Comparison of ENCODE assay signal across 15 cellular contexts in the genomic region with DNA sequence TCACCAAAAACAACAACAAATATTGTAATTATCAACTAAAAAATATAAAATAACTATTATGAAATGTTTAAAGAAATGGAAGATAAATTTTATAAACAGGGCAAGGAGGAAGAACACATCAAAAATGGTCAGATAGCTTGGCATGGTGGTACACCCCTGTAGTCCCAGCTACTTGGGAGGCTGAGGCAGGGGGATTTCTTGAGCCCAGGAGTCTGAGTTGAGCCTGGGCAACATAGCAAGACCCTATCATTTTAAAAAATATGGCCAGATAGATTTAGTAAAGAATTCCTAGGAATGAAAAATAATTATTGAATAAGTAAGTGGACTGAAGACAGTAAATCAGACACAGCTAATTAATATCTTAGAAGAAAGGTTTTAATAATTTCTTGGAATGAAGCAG. TPM values are rescaled to one million over a fixed set of nuclear protein-coding genes. Genes with fewer than 3 reads are reported as not detected.
DNase-seq lines count a peak whose midpoint lies in the region; ATAC-seq and TF ChIP-seq lines count a peak whose summit lies in the region.
"Had no signal": no experiment of that assay in that cellular context is flagged by ENCODE, and none has a peak within 500 bp of the region (broad histone marks: within the 10 kb centered on the region; RNA-seq: fewer than 3 reads in every experiment).

No MANE protein-coding gene starts in this region.

- peak overlapping the region; percentile 26; the same call in 1 of the 2 replicates for H3K27ac ChIP-seq in DND-41 (ENCODE audit: low read length)
- no peak overlapping the region for H3K27ac ChIP-seq in HEK293 (ENCODE audit: extremely low read depth, low read depth, low read length)
- H3K27ac ChIP-seq in OCI-LY3 (ENCODE audit: low read length): peak overlapping the region; percentile 69; the same call in 1 of the 2 replicates
- H3K27ac ChIP-seq in endodermal cell (ENCODE audit: low read depth, low read length): no peak overlapping the region
- H3K27ac ChIP-seq: BLaER1 treated with 17β-estradiol and CSF1 and Interleukin-3, amounts not matched to agents 10 nM and 100 nM; GM23248 had no signal

- H3K4me3 ChIP-seq in DND-41 (ENCODE audit: low read depth in 1 of 2, low read length in 2 of 2): no peak overlapping the region
- H3K4me3 ChIP-seq in HEK293 (ENCODE audit: low read depth, low read length): no peak overlapping the region
- no peak overlapping the region for H3K4me3 ChIP-seq in OCI-LY3 (ENCODE audit: low read length)
- no peak overlapping the region for H3K4me3 ChIP-seq in endodermal cell (ENCODE audit: low read length)
- H3K4me3 ChIP-seq: BLaER1 treated with 17β-estradiol and CSF1 and Interleukin-3, amounts not matched to agents 10 nM and 100 nM; GM23248 had no signal

- H3K4me2 ChIP-seq in DND-41 (ENCODE audit: insufficient read depth, low read length): no peak overlapping the region
- no peak overlapping the region for H3K4me2 ChIP-seq in OCI-LY3 (ENCODE audit: low read length)

- POLR2A ChIA-PET in HEK293 (lab: Yijun Ruan, JAX): no interaction called here

- peaks cover 15% of the 10 kb centered on the region for H3K36me3 Mint-ChIP-seq in dendritic cell treated with granulocyte-macrophage colony-stimulating factor and Interleukin-4, amounts not matched to agents 40 ng/mL and 50 ng/mL, for 4 days (ENCODE audit: low read depth)
- H3K36me3 Mint-ChIP-seq in endodermal cell (ENCODE audit: low read depth) (peaks cover 2% of the 10 kb centered on the region), type B pancreatic cell (peaks cover 22% of the 10 kb centered on the region)

- H4K20me1 ChIP-seq in DND-41 (ENCODE audit: insufficient read depth, low read length) (no peaks in the 10 kb centered on the region), OCI-LY3 (ENCODE audit: insufficient read depth, low read length) (peaks cover 37% of the 10 kb centered on the region; the same call in 1 of the 2 replicates)

- ATAC-seq in DND-41 (ENCODE audit: insufficient read depth, low read depth) (no peak), GM19351 (IDR thresholded peaks at IDR 0.05; ENCODE audit: unreplicated experiment) (no peak)
- ATAC-seq: CD8-positive, alpha-beta T cell had no signal

- H3K4me3 Mint-ChIP-seq in dendritic cell treated with granulocyte-macrophage colony-stimulating factor and Interleukin-4, amounts not matched to agents 40 ng/mL and 50 ng/mL, for 4 days: no peak overlapping the region
- H3K4me3 Mint-ChIP-seq in endodermal cell: no peak overlapping the region
- H3K4me3 Mint-ChIP-seq in type B pancreatic cell: no peak overlapping the region
- H3K4me3 Mint-ChIP-seq: B cell; CD8-positive, alpha-beta T cell; HFFc6 had no signal

- H3K27me3 ChIP-seq in DND-41 (ENCODE audit: insufficient read depth, low read length, poor library complexity) (no peaks in the 10 kb centered on the region), OCI-LY3 (ENCODE audit: low read depth, low read length) (no peaks in the 10 kb centered on the region), endodermal cell (ENCODE audit: control insufficient read depth, insufficient read depth, low read length, poor library complexity, severe bottlenecking) (no peaks in the 10 kb centered on the region)
- H3K27me3 ChIP-seq: BLaER1 treated with 17β-estradiol and CSF1 and Interleukin-3, amounts not matched to agents 10 nM and 100 nM had no signal

- DNase-seq in DND-41 (no peak), endodermal cell (no peak), type B pancreatic cell (ENCODE audit: extremely low spot score, unreplicated experiment) (no peak)
- DNase-seq: Calu3; CD8-positive, alpha-beta T cell; GM23248; HCEC 1CT; HFFc6 had no signal

- CTCF ChIA-PET in HEK293 (lab: Yijun Ruan, JAX): no interaction called here

- H3K4me1 ChIP-seq in DND-41 (ENCODE audit: insufficient read depth, low read length) (peaks cover 57% of the 10 kb centered on the region), HEK293 (ENCODE audit: control insufficient read depth, insufficient read depth, low read length) (peaks cover 16% of the 10 kb centered on the region), OCI-LY3 (ENCODE audit: low read length) (peaks cover 39% of the 10 kb centered on the region), endodermal cell (ENCODE audit: control insufficient read depth, insufficient read depth, low read length) (no peaks in the 10 kb centered on the region)

- peaks cover 49% of the 10 kb centered on the region for H3K4me1 Mint-ChIP-seq in dendritic cell treated with granulocyte-macrophage colony-stimulating factor and Interleukin-4, amounts not matched to agents 40 ng/mL and 50 ng/mL, for 4 days (ENCODE audit: low read depth)
- H3K4me1 Mint-ChIP-seq in endodermal cell: no peaks in the 10 kb centered on the region
- H3K4me1 Mint-ChIP-seq in type B pancreatic cell (ENCODE audit: unreplicated experiment): peaks cover 13% of the 10 kb centered on the region

- H3K36me3 ChIP-seq in DND-41 (ENCODE audit: insufficient read depth, low read length): peaks cover 4% of the 10 kb centered on the region; the same call in 1 of the 2 replicates
- H3K36me3 ChIP-seq in HEK293 (ENCODE audit: control insufficient read depth in 2 of 2, insufficient read depth in 1 of 2, low read length in 2 of 2): no peaks in the 10 kb centered on the region
- H3K36me3 ChIP-seq in OCI-LY3 (replicated peaks; ENCODE audit: low read depth, low read length): peaks cover 11% of the 10 kb centered on the region
- no peaks in the 10 kb centered on the region for H3K36me3 ChIP-seq in endodermal cell (ENCODE audit: control insufficient read depth, insufficient read depth, low read length)

- H3K79me2 ChIP-seq in DND-41 (ENCODE audit: insufficient read depth, low read length) (peaks cover 62% of the 10 kb centered on the region), OCI-LY3 (ENCODE audit: low read length) (peaks cover 91% of the 10 kb centered on the region)

- H3K27ac Mint-ChIP-seq in dendritic cell treated with granulocyte-macrophage colony-stimulating factor and Interleukin-4, amounts not matched to agents 40 ng/mL and 50 ng/mL, for 4 days: peak overlapping the region; percentile 46
- no peak overlapping the region for H3K27ac Mint-ChIP-seq in endodermal cell
- H3K27ac Mint-ChIP-seq in type B pancreatic cell: no peak overlapping the region
- H3K27ac Mint-ChIP-seq: CD8-positive, alpha-beta T cell; HFFc6; IgD-negative memory B cell had no signal

- no peak overlapping the region for H3K9ac ChIP-seq in DND-41 (ENCODE audit: low read depth, low read length)
- no peak overlapping the region for H3K9ac ChIP-seq in OCI-LY3 (ENCODE audit: low read length)
- H3K9ac ChIP-seq in endodermal cell (ENCODE audit: extremely low read depth, low read length, poor library complexity, severe bottlenecking): no peak overlapping the region
- H3K9ac ChIP-seq: BLaER1 treated with 17β-estradiol and CSF1 and Interleukin-3, amounts not matched to agents 10 nM and 100 nM; GM23248 had no signal

- H3K9me3 ChIP-seq in DND-41 (ENCODE audit: insufficient read depth, low read length, severe bottlenecking) (no peaks in the 10 kb centered on the region), HEK293 (ENCODE audit: control insufficient read depth, insufficient read depth, low read depth, low read length) (no peaks in the 10 kb centered on the region), OCI-LY3 (ENCODE audit: insufficient read depth, low read length) (no peaks in the 10 kb centered on the region), endodermal cell (ENCODE audit: control insufficient read depth, low read length) (no peaks in the 10 kb centered on the region)

- H3K9me3 Mint-ChIP-seq in dendritic cell treated with granulocyte-macrophage colony-stimulating factor and Interleukin-4, amounts not matched to agents 40 ng/mL and 50 ng/mL, for 4 days: no peaks in the 10 kb centered on the region
- no peaks in the 10 kb centered on the region for H3K9me3 Mint-ChIP-seq in endodermal cell
- peaks cover 3% of the 10 kb centered on the region for H3K9me3 Mint-ChIP-seq in type B pancreatic cell
- H3K9me3 Mint-ChIP-seq: CD8-positive, alpha-beta T cell; HFFc6; IgD-negative memory B cell had no signal

- intact Hi-C loops in dendritic cell treated with granulocyte-macrophage colony-stimulating factor and Interleukin-4, amounts not matched to agents 40 ng/mL and 50 ng/mL, for 4 days (cut with micrococcal nuclease): no loop called here

- no peaks in the 10 kb centered on the region for H3K27me3 Mint-ChIP-seq in dendritic cell treated with granulocyte-macrophage colony-stimulating factor and Interleukin-4, amounts not matched to agents 40 ng/mL and 50 ng/mL, for 4 days
- H3K27me3 Mint-ChIP-seq in endodermal cell (ENCODE audit: insufficient read depth) (no peaks in the 10 kb centered on the region), type B pancreatic cell (no peaks in the 10 kb centered on the region)
- H3K27me3 Mint-ChIP-seq: B cell, IgD-negative memory B cell had no signal

- no peak overlapping the region for H2AFZ ChIP-seq in DND-41 (ENCODE audit: low read depth, low read length)
- H2AFZ ChIP-seq in OCI-LY3 (ENCODE audit: low read depth, low read length): no peak overlapping the region
- H2AFZ ChIP-seq: GM23248 had no signal

- TF ChIP-seq CTCF in DND-41 (IDR thresholded peaks at IDR 0.05; ENCODE audit: borderline replicate concordance, extremely low read depth, low read length, poor library complexity, severe bottlenecking) (no peak), HEK293 (tag by site-specific recombination; IDR thresholded peaks at IDR 0.05) (no peak), OCI-LY3 (IDR thresholded peaks at IDR 0.05; ENCODE audit: low read depth, low read length) (no peak), endodermal cell (conservative IDR thresholded peaks at IDR 0.05) (no peak), type B pancreatic cell (conservative IDR thresholded peaks at IDR 0.05) (no peak)

TF ChIP-seq in HEK293, 187 proteins besides CTCF, POLR2A, EP300 and RAD21:
- TF ChIP-seq KLF16 (tag by site-specific recombination; IDR thresholded peaks at IDR 0.05): no peak
- TF ChIP-seq ZNF121 (tag by site-specific recombination; IDR thresholded peaks at IDR 0.05): peak; percentile 70; the same call in 1 of the 2 replicates

RNA-seq across cellular contexts. Expression of a gene that starts 32.6 kb away (rescaled TPM):
- total RNA-seq in endodermal cell (10 to 100 TPM; 14.8 to 74.4 TPM), type B pancreatic cell (ENCODE audit: low replicate concordance) (33.7 and 80.6 TPM in 2 replicates)
- 1.6 TPM for polyA plus RNA-seq in endodermal cell (2013, experiment 1 of 2)
- 1.5 TPM for polyA plus RNA-seq in endodermal cell (2013, experiment 2 of 2)

Comparison
In these comparisons a context has a peak if more than half of its experiments do, and no peak if none do; other contexts are left out.
1. H3K27ac ChIP-seq: peak in DND-41 (single experiment) and OCI-LY3 (single experiment); none in HEK293 (single experiment) and endodermal cell (single experiment).